In genomic region chr2:237669628-237670351, GRCh38 we compare ENCODE assay signal across 8 cellular contexts. TPM values are rescaled to one million over a fixed set of nuclear protein-coding genes. Genes with fewer than 3 reads are reported as not detected.
DNase-seq lines count a peak whose midpoint lies in the region; ATAC-seq and TF ChIP-seq lines count a peak whose summit lies in the region.

No MANE protein-coding gene starts in this region.

- H3K27ac Mint-ChIP-seq in brain = peak overlapping the region in 4 of 5 experiments; percentile 17 to 93 (median 70)
- peak overlapping the region; percentile 87 for H3K27ac Mint-ChIP-seq in mesothelial cell of epicardium
- H3K27ac Mint-ChIP-seq in endothelial cell (ENCODE audit: unreplicated experiment) = no peak overlapping the region

- peaks cover 7% of the 10 kb centered on the region for H3K36me3 Mint-ChIP-seq in brain
- no peaks in the 10 kb centered on the region for H3K36me3 Mint-ChIP-seq in mesothelial cell of epicardium
- H3K36me3 Mint-ChIP-seq in endothelial cell (ENCODE audit: low read depth, unreplicated experiment) = peaks cover 12% of the 10 kb centered on the region

- DNase-seq in AG08396 (ENCODE audit: low spot score) (peak; percentile 89), NCI-H146 (lab: John Stamatoyannopoulos, UW) (peak; percentile 88), mesothelial cell of epicardium (ENCODE audit: low spot score in 2 of 2, unreplicated experiment in 2 of 2) (no peak), endothelial cell (ENCODE audit: low spot score) (no peak), NCI-H1048 (lab: John Stamatoyannopoulos, UW) (no peak)

- H3K9me3 Mint-ChIP-seq in brain (no peaks in the 10 kb centered on the region), mesothelial cell of epicardium (no peaks in the 10 kb centered on the region), endothelial cell (ENCODE audit: unreplicated experiment) (no peaks in the 10 kb centered on the region)

- H3K4me3 Mint-ChIP-seq in brain = peak overlapping the region in 3 of 5 experiments; percentile 2 to 51 (median 26)
- no peak overlapping the region for H3K4me3 Mint-ChIP-seq in mesothelial cell of epicardium
- no peak overlapping the region for H3K4me3 Mint-ChIP-seq in endothelial cell (ENCODE audit: unreplicated experiment)

- ATAC-seq in GM21423 (IDR thresholded peaks at IDR 0.05; ENCODE audit: unreplicated experiment) (peak; percentile 55), HG03196 (IDR thresholded peaks at IDR 0.05; ENCODE audit: unreplicated experiment) (no peak)

- TF ChIP-seq CTCF in brain (conservative IDR thresholded peaks at IDR 0.05) = no peak
- TF ChIP-seq CTCF in mesothelial cell of epicardium (IDR thresholded peaks at IDR 0.05; ENCODE audit: unreplicated experiment) = no peak
- no peak for TF ChIP-seq CTCF in endothelial cell (IDR thresholded peaks at IDR 0.05; ENCODE audit: unreplicated experiment)

- H3K4me1 Mint-ChIP-seq in brain (peaks cover 94% of the 10 kb centered on the region), mesothelial cell of epicardium (peaks cover 31% of the 10 kb centered on the region), endothelial cell (ENCODE audit: unreplicated experiment) (peaks cover 29% of the 10 kb centered on the region)

- H3K27me3 Mint-ChIP-seq in brain = no peaks in the 10 kb centered on the region
- no peaks in the 10 kb centered on the region for H3K27me3 Mint-ChIP-seq in mesothelial cell of epicardium (ENCODE audit: low read depth)
- peaks cover 16% of the 10 kb centered on the region for H3K27me3 Mint-ChIP-seq in endothelial cell (ENCODE audit: unreplicated experiment)

RNA-seq across cellular contexts. Expression of gene LRRFIP1, which starts 42.4 kb away (rescaled TPM):
- polyA plus RNA-seq in brain (ENCODE audit: insufficient read depth, low read depth, low replicate concordance) = 63.1 TPM
- total RNA-seq in mesothelial cell of epicardium (43.6 to 47.5 TPM (median 47.2 TPM) in 3 replicates), endothelial cell (ENCODE audit: unreplicated experiment) (105 TPM)

Comparison
In these comparisons a context has a peak if more than half of its experiments do, and no peak if none do; other contexts are left out.
1. DNase-seq: peak in AG08396 (single experiment) and NCI-H146 (single experiment); none in mesothelial cell of epicardium (0 of 2), endothelial cell (single experiment) and NCI-H1048 (single experiment).
2. H3K4me3 Mint-ChIP-seq: peak in brain (3 of 5); none in mesothelial cell of epicardium (single experiment) and endothelial cell (single experiment).